8 cellular contexts compared by ENCODE assay signal in the genomic region with DNA sequence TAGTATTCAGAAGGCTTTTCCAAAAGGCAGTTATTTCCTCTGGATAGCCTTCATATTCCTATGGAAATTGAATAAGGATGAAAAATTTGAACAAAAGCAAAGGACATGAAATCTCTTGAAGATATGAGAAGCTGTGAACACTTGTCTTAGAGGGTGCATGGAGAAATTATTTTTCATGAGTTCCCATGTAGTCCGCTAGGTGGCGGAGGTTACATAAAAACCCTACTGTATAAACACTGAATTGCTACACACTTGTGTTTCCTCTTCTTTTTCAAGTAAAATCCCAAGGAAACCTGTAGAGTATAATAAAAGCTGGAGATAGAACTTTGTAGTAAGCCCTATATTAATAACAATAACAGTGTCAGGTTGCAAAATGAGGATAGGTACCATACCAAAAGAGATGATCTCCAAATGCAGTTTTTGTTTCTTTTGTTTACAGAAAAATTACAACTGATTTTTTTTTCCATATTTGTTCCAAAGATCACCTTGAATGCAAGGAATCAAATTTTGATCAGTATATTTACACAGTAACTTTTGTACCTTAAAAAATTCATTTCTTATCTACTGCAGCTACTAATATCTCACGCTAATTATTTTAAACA. TPM values are rescaled to one million over a fixed set of nuclear protein-coding genes. Genes with fewer than 3 reads are reported as not detected.
DNase-seq lines count a peak whose midpoint lies in the region; ATAC-seq, FAIRE-seq and TF ChIP-seq lines count a peak whose summit lies in the region.

No MANE protein-coding gene starts in this region.

- TF ChIP-seq CTCF in C4-2B (conservative IDR thresholded peaks at IDR 0.05) (peak; percentile 85), GM10266 (IDR thresholded peaks at IDR 0.05; ENCODE audit: control insufficient read depth, insufficient read depth, low read depth, missing control alignments) (peak; percentile 70), LNCAP (IDR thresholded peaks at IDR 0.05) (peak; percentile 78), prostate gland (IDR thresholded peaks at IDR 0.05) (peak in 3 of 4 experiments; percentile 58 to 69 (median 64))

- intact Hi-C loops in prostate gland (cut with DNase I): no loop called here

- H3K27me3 ChIP-seq in prostate gland (replicated peaks; ENCODE audit: insufficient read depth): no peaks in the 10 kb centered on the region

- no peaks in the 10 kb centered on the region for H3K9me3 ChIP-seq in prostate gland

- no peak overlapping the region for H3K4me3 ChIP-seq in prostate gland

- H3K27ac ChIP-seq in C4-2B (no peak overlapping the region), prostate gland (no peak overlapping the region)

- ATAC-seq in GM21723 (IDR thresholded peaks at IDR 0.05; ENCODE audit: unreplicated experiment) (no peak), GM21737 (IDR thresholded peaks at IDR 0.05; ENCODE audit: unreplicated experiment) (no peak)

- peak; percentile 78 for FAIRE-seq in TTC549 (lab: Jason Lieb, UNC)

- 31% methylated on average over 3 of the region's 3 CpGs for WGBS in prostate gland

- no peaks in the 10 kb centered on the region for H3K4me1 ChIP-seq in prostate gland (replicated peaks)

- no peaks in the 10 kb centered on the region for H3K36me3 ChIP-seq in prostate gland

- DNase-seq in GM10266 (ENCODE audit: extremely low spot score): peak; percentile 55
- peak; percentile 34 for DNase-seq in fibroblast of peridontal ligament (ENCODE audit: extremely low read depth)
- DNase-seq in prostate gland (ENCODE audit: low spot score): peak; percentile 13

- no peak for TF ChIP-seq POLR2A in prostate gland (IDR thresholded peaks at IDR 0.05)

RNA-seq across cellular contexts. Expression of a gene that starts 37.8 kb away (rescaled TPM):
- not detected for total RNA-seq in prostate gland

RNA-seq across cellular contexts. Expression of a gene that starts 57.8 kb away (rescaled TPM):
- total RNA-seq in prostate gland: not detected
